Comparison of ENCODE assay signal across 1 cellular context in the genomic region with DNA sequence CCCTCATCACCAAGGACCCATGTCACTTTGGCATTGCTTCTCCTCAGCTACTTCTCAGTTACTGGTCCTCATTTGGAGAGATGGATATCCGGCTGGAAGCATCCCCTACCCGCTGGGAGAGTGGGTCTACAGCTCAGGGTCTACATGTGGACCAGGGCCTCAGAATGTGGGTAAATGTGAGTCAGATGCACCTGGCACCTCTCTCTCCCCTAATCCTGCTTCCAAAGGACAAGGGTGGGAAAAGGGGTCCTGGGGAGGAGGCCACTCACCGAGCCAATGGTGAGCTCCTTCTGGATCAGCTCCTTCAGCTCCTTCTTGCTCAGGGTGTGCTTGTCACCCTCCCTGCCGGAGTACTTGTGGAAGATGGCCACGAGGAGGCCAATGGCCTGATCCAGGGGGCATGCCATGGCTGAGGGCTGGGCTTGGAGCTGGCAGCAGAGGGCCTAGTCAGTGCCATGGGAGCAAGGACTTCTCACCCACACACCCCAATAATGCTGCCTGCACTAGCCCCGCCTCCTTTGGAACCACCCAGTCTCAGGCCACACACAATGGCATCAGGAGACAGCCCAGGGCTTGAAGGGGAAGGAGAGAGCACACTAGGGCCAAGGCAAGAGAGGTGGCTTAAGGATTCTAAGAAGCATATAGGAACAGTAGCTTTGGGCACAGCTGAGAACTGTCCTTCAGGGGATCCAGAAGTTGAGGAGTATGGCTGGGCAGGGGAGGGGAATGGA.
TF ChIP-seq lines count a peak whose summit lies in the region.

No MANE protein-coding gene starts in this region.

TF ChIP-seq in GM23338, 12 proteins besides CTCF, POLR2A, EP300 and RAD21 (continued from another document):
- TF ChIP-seq, protein P1, sequence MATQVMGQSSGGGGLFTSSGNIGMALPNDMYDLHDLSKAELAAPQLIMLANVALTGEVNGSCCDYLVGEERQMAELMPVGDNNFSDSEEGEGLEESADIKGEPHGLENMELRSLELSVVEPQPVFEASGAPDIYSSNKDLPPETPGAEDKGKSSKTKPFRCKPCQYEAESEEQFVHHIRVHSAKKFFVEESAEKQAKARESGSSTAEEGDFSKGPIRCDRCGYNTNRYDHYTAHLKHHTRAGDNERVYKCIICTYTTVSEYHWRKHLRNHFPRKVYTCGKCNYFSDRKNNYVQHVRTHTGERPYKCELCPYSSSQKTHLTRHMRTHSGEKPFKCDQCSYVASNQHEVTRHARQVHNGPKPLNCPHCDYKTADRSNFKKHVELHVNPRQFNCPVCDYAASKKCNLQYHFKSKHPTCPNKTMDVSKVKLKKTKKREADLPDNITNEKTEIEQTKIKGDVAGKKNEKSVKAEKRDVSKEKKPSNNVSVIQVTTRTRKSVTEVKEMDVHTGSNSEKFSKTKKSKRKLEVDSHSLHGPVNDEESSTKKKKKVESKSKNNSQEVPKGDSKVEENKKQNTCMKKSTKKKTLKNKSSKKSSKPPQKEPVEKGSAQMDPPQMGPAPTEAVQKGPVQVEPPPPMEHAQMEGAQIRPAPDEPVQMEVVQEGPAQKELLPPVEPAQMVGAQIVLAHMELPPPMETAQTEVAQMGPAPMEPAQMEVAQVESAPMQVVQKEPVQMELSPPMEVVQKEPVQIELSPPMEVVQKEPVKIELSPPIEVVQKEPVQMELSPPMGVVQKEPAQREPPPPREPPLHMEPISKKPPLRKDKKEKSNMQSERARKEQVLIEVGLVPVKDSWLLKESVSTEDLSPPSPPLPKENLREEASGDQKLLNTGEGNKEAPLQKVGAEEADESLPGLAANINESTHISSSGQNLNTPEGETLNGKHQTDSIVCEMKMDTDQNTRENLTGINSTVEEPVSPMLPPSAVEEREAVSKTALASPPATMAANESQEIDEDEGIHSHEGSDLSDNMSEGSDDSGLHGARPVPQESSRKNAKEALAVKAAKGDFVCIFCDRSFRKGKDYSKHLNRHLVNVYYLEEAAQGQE (IDR thresholded peaks at IDR 0.05; ENCODE audit: unreplicated experiment), result no peak
- TF ChIP-seq ZNF114 (CRISPR knock-in tag; IDR thresholded peaks at IDR 0.05) (no peak), JUNB (IDR thresholded peaks at IDR 0.05; ENCODE audit: unreplicated experiment) (no peak), STAT1 (IDR thresholded peaks at IDR 0.05; ENCODE audit: unreplicated experiment) (no peak), EZH2 (IDR thresholded peaks at IDR 0.05; ENCODE audit: low read depth, unreplicated experiment) (no peak), ZNF331 (CRISPR knock-in tag; IDR thresholded peaks at IDR 0.05; ENCODE audit: low read depth) (no peak), CREB1 (CRISPR knock-in tag; IDR thresholded peaks at IDR 0.05; ENCODE audit: low read depth) (no peak)
- TF ChIP-seq, protein P2, sequence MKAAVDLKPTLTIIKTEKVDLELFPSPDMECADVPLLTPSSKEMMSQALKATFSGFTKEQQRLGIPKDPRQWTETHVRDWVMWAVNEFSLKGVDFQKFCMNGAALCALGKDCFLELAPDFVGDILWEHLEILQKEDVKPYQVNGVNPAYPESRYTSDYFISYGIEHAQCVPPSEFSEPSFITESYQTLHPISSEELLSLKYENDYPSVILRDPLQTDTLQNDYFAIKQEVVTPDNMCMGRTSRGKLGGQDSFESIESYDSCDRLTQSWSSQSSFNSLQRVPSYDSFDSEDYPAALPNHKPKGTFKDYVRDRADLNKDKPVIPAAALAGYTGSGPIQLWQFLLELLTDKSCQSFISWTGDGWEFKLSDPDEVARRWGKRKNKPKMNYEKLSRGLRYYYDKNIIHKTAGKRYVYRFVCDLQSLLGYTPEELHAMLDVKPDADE (IDR thresholded peaks at IDR 0.05), result no peak
